Comparison of ENCODE assay signal across 10 cellular contexts in the genomic region with DNA sequence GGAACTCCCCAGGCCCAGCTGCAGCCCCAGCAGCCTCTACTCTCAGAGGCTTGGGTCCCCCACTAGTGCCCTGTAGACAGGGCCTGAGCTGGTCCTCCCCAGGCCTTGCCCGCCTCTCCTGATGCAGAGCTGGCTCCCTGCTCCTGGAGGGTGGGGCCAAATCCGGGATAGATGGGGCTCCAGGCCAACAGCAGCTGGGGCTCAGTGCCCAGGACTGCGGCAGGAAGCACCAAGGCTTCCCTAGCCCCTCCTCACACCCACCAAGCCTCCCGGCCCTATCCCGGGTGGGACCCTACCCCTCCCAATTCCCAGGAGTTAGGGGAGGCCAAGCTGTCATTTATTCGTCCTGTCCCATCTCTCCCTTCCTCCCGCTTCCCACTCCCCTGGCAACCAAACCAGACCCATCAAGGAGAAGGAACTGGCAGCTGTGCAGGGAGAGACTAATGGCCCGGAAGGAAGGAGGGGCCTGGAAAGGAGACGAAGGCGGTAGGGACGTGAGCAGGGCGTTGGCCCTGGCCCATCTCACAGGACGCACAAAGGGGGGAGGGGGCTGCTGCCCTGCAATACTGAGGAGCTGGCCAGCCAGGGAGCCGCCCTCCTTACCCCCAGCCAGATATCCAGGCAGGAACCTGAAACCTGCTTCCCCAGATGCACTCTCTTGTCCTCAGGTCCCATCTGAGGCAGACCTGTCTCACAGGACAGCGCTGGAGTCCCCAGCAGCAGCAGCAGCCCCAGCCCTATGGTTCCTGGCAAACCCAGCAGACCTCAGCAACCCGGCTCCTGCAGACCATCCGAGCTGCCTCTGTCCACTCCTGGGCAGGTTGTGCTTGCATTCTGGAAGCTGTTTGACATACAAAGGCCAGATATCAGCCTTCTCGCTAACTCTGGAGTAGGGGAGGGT. TPM values are rescaled to one million over a fixed set of nuclear protein-coding genes. Genes with fewer than 3 reads are reported as not detected.
DNase-seq lines count a peak whose midpoint lies in the region; TF ChIP-seq lines count a peak whose summit lies in the region.
"Had no signal": no experiment of that assay in that cellular context is flagged by ENCODE, and none has a peak within 500 bp of the region (broad histone marks: within the 10 kb centered on the region; RNA-seq: fewer than 3 reads in every experiment).

No MANE protein-coding gene starts in this region.

- H3F3A ChIP-seq in GM23248 (ENCODE audit: insufficient read depth): no peaks in the 10 kb centered on the region

- H3K4me3 ChIP-seq in iPS-18c (ENCODE audit: insufficient read depth, low read depth, low read length) (peak overlapping the region; percentile 31; the same call in 1 of the 2 replicates), tibial artery (peak overlapping the region in 1 of 2 donors; percentile 39), GM23248 (no peak overlapping the region)
- H3K4me3 ChIP-seq: pancreas had no signal

- DNase-seq in NCI-H524 (lab: John Stamatoyannopoulos, UW): peak; percentile 70 to 80
- DNase-seq in NCI-H524 treated with DMSO at 0.1 percent for 48 hours (lab: John Stamatoyannopoulos, UW): no peak
- peak; percentile 90 for DNase-seq in SK-N-DZ (ENCODE audit: low spot score)
- DNase-seq in tibial artery: peak; percentile 36 to 70
- DNase-seq in RPMI8226: no peak
- DNase-seq in GM23248: no peak
- no peak for DNase-seq in HCEC 1CT
- DNase-seq: NCI-H226 had no signal

- no peaks in the 10 kb centered on the region for H4K20me1 ChIP-seq in GM23248 (ENCODE audit: insufficient read depth)

- no peaks in the 10 kb centered on the region for H3K9me2 ChIP-seq in GM23248 (ENCODE audit: insufficient read depth)

- no peak overlapping the region for H2AFZ ChIP-seq in GM23248

- H3K4me2 ChIP-seq in GM23248 (ENCODE audit: unreplicated experiment): no peak overlapping the region

- H3K9ac ChIP-seq in GM23248: no peak overlapping the region

- H3K9me3 ChIP-seq in iPS-18c (ENCODE audit: control insufficient read depth, insufficient read depth, low read length) (peaks cover 2% of the 10 kb centered on the region), tibial artery (no peaks in the 10 kb centered on the region), GM23248 (ENCODE audit: low read depth) (no peaks in the 10 kb centered on the region)
- H3K9me3 ChIP-seq: pancreas had no signal

- intact Hi-C loops in tibial artery (cut with DNase I; ENCODE audit: low total_unique reads): loop anchor here (5.0 to 10.0 kb wide), 2 partner anchors 44 to 431 kb away; partner anchors contain the start of gene C1QL4

- H3K27me3 ChIP-seq in tibial artery (peaks cover 0 to 40% of the 10 kb centered on the region in 2 donors), GM23248 (replicated peaks; ENCODE audit: insufficient read depth) (peaks cover 35% of the 10 kb centered on the region)

- H3K4me1 ChIP-seq in tibial artery (peaks cover 0 to 37% (median 29%) of the 10 kb centered on the region in 4 donors), GM23248 (ENCODE audit: insufficient read depth) (no peaks in the 10 kb centered on the region; the same call in 1 of the 2 replicates)

- TF ChIP-seq CTCF in tibial artery (IDR thresholded peaks at IDR 0.05): no peak

- WGBS in GM23248 (ENCODE audit: low coverage in 1 of 2, low lambda C conversion rate in 2 of 2, missing lambda C conversion rate in 2 of 2), 2 experiments: 25 to 28% methylated on average over 18 of the region's 18 CpGs

- no peaks in the 10 kb centered on the region for H3K79me2 ChIP-seq in GM23248 (ENCODE audit: insufficient read depth)

- no peaks in the 10 kb centered on the region for H3K36me3 ChIP-seq in tibial artery
- H3K36me3 ChIP-seq in GM23248 (ENCODE audit: low read depth): no peaks in the 10 kb centered on the region
- H3K36me3 ChIP-seq: pancreas had no signal

- in situ Hi-C loops in GM23248 (cut with MboI): no loop called here

- H3K27ac ChIP-seq in tibial artery (peak overlapping the region; percentile 20 to 54), GM23248 (no peak overlapping the region)
- H3K27ac ChIP-seq: pancreas had no signal

RNA-seq across cellular contexts. Expression of gene PRPH, which starts 1.6 kb away (rescaled TPM):
- polyA plus RNA-seq in SK-N-DZ (2014; cell fraction: cytosol; rRNA removed): 220 and 279 TPM in 2 replicates
- polyA plus RNA-seq in SK-N-DZ (2014; cell fraction: nucleus; rRNA removed): 428 and 449 TPM in 2 replicates
- not detected in 2 replicates for total RNA-seq in GM23248 (2014; rRNA removed; shearing (Covaris generic))
- polyA plus RNA-seq in GM23248 (2016; fragmentation: Nextera tagmentation; extraction: Ambion mirVana): not detected in 2 replicates

RNA-seq across cellular contexts. Expression of gene TUBA1C, which starts 28.4 kb away (rescaled TPM):
- polyA plus RNA-seq in SK-N-DZ (2014; cell fraction: cytosol; rRNA removed): 6.9 and 9.3 TPM in 2 replicates
- polyA plus RNA-seq in SK-N-DZ (2014; cell fraction: nucleus; rRNA removed): 0.52 and 4.8 TPM in 2 replicates
- 401 and 473 TPM in 2 replicates for total RNA-seq in GM23248 (2014; rRNA removed; shearing (Covaris generic))
- 301 and 312 TPM in 2 replicates for polyA plus RNA-seq in GM23248 (2016; fragmentation: Nextera tagmentation; extraction: Ambion mirVana)

RNA-seq across cellular contexts. Expression of gene TROAP, which starts 29.7 kb away (rescaled TPM):
- 51.9 and 59.1 TPM in 2 replicates for polyA plus RNA-seq in SK-N-DZ (2014; cell fraction: cytosol; rRNA removed)
- polyA plus RNA-seq in SK-N-DZ (2014; cell fraction: nucleus; rRNA removed): 145 and 224 TPM in 2 replicates
- 4.4 and 6.2 TPM in 2 replicates for total RNA-seq in GM23248 (2014; rRNA removed; shearing (Covaris generic))
- polyA plus RNA-seq in GM23248 (2016; fragmentation: Nextera tagmentation; extraction: Ambion mirVana): 8.8 and 11.7 TPM in 2 replicates

RNA-seq across cellular contexts. Expression of gene C1QL4, which starts 43.7 kb away (rescaled TPM):
- 28.5 and 41.0 TPM in 2 replicates for polyA plus RNA-seq in SK-N-DZ (2014; cell fraction: cytosol; rRNA removed)
- polyA plus RNA-seq in SK-N-DZ (2014; cell fraction: nucleus; rRNA removed): 24.7 and 34.5 TPM in 2 replicates
- not detected in 2 replicates for total RNA-seq in GM23248 (2014; rRNA removed; shearing (Covaris generic))
- not detected in 2 replicates for polyA plus RNA-seq in GM23248 (2016; fragmentation: Nextera tagmentation; extraction: Ambion mirVana)
- total RNA-seq: pancreas had no signal
- polyA plus RNA-seq: pancreas had no signal

RNA-seq across cellular contexts. Expression of gene DNAJC22, which starts 53.4 kb away (rescaled TPM):
- 2.2 and 2.4 TPM in 2 replicates for polyA plus RNA-seq in SK-N-DZ (2014; cell fraction: cytosol; rRNA removed)
- polyA plus RNA-seq in SK-N-DZ (2014; cell fraction: nucleus; rRNA removed): 2.3 and 2.4 TPM in 2 replicates
- total RNA-seq in GM23248 (2014; rRNA removed; shearing (Covaris generic)): 1.5 and 2.5 TPM in 2 replicates
- 0.69 and 1.9 TPM in 2 replicates for polyA plus RNA-seq in GM23248 (2016; fragmentation: Nextera tagmentation; extraction: Ambion mirVana)

Comparison
In these comparisons a context has a peak if more than half of its experiments do, and no peak if none do; other contexts are left out.
1. DNase-seq: peak in NCI-H524 (2 of 2), SK-N-DZ (single experiment) and tibial artery (2 of 2); none in NCI-H524 treated with DMSO at 0.1 percent for 48 hours (single experiment), RPMI8226 (single experiment), GM23248 (single experiment) and HCEC 1CT (single experiment).